Comparison of ENCODE assay signal across 8 cellular contexts in the genomic region with DNA sequence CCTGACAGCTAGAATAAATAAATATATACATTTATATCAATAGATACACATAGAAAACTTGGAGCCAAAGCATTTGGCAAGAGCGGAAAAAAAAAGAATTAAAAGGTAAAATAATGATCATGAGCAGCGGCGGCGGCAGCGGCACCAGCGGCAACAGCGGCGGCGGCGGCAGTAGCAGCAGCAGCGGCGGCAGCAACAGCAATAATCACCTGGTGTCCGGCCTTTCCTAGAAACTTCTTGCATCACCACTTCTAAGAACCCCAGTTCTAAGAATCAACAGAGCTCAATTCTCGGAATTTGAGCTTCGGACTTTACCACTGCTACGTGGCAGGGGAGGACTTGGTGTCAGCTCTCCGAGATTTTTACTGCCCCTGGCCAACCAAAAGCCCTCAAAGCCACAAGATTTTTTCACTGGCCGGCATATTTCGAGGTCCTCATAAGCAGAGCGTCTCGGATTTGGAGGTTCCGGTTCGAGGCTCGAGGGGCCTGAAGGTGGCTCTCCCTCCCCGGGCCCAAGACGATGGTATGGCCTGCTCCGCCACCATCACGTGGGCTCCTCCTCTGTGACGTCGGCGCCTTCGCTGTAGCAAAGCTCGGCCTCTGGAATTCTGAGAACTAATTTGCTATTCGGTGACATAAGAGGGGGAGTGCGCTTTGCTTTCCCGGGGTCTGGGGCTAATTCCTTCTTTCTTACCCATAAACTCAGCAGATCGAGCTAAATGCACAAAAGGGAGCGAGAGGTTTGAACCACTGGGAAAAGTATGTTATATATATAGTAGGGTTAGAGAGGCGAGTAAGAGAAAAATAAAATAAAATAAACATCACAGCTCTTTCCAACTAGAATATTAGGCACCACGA. TPM values are rescaled to one million over a fixed set of nuclear protein-coding genes. Genes with fewer than 3 reads are reported as not detected.
DNase-seq lines count a peak whose midpoint lies in the region; ATAC-seq and TF ChIP-seq lines count a peak whose summit lies in the region.

A gene (minus strand): TSS at position 268 of the 858 bp plus-strand sequence. CDS start 11,775 bp downstream, outside the sequence.

- H3K27ac Mint-ChIP-seq in activated CD4-positive, alpha-beta T cell treated with anti-CD3 and anti-CD28 coated beads, Interleukin-2, amount 10 ng/mL, durations not matched to agents 7 days and 5 days: peak within 1 kb of the TSS; percentile 100

- peaks cover 4% of the 10 kb centered on the region for H3K27me3 Mint-ChIP-seq in activated CD4-positive, alpha-beta T cell treated with anti-CD3 and anti-CD28 coated beads, Interleukin-2, amount 10 ng/mL, durations not matched to agents 7 days and 5 days

- H3K4me1 Mint-ChIP-seq in activated CD4-positive, alpha-beta T cell treated with anti-CD3 and anti-CD28 coated beads, Interleukin-2, amount 10 ng/mL, durations not matched to agents 7 days and 5 days: peaks cover 70% of the 10 kb centered on the region

- H3K27ac ChIP-seq in coronary artery (peak within 1 kb of the TSS; percentile 96 to 99), layer of hippocampus (ENCODE audit: low read depth, low read length) (peak within 1 kb of the TSS; percentile 100)

- CTCF ChIA-PET in activated CD4-positive, alpha-beta T cell treated with anti-CD3 and anti-CD28 coated beads, Interleukin-2, amount 10 ng/mL, durations not matched to agents 7 days and 5 days (lab: Charles Lee): interaction anchor here (0.6 to 5.3 kb wide), 20 partner anchors 11 to 1767 kb away, joined by 3 to 40 read pairs (median 3); no protein-coding TSS in a partner anchor

- DNase-seq in Ammon's horn (ENCODE audit: low spot score): peak; percentile 96
- peak; percentile 80 for DNase-seq in NCI-H748 (lab: John Stamatoyannopoulos, UW; ENCODE audit: unreplicated experiment)
- DNase-seq in activated CD4-positive, alpha-beta T cell treated with anti-CD3 and anti-CD28 coated beads, Interleukin-2, amount 10 ng/mL, durations not matched to agents 7 days and 5 days: peak; percentile 92
- DNase-seq in coronary artery (ENCODE audit: low spot score): peak; percentile 96
- peak; percentile 48 to 60 for DNase-seq in stimulated activated CD4-positive, alpha-beta T cell treated with anti-CD3 and anti-CD28 coated beads, Interleukin-1b, Interleukin-23, amount 100 ng/mL, for 1 hour (ENCODE audit: low read depth in 2 of 2)

- H3K4me3 ChIP-seq in coronary artery: peak within 1 kb of the TSS; percentile 84

- ATAC-seq in GM19372 (IDR thresholded peaks at IDR 0.05; ENCODE audit: low read depth, unreplicated experiment): peak; percentile 65
- peak; percentile 59 for ATAC-seq in HG03521 (IDR thresholded peaks at IDR 0.05; ENCODE audit: unreplicated experiment)

- peak within 1 kb of the TSS; percentile 97 for H3K4me3 Mint-ChIP-seq in activated CD4-positive, alpha-beta T cell treated with anti-CD3 and anti-CD28 coated beads, Interleukin-2, amount 10 ng/mL, durations not matched to agents 7 days and 5 days

- no peaks in the 10 kb centered on the region for H3K27me3 ChIP-seq in layer of hippocampus (ENCODE audit: control insufficient read depth, insufficient read depth, low read length)

- no peaks in the 10 kb centered on the region for H3K9me3 Mint-ChIP-seq in activated CD4-positive, alpha-beta T cell treated with anti-CD3 and anti-CD28 coated beads, Interleukin-2, amount 10 ng/mL, durations not matched to agents 7 days and 5 days

- H3K36me3 Mint-ChIP-seq in activated CD4-positive, alpha-beta T cell treated with anti-CD3 and anti-CD28 coated beads, Interleukin-2, amount 10 ng/mL, durations not matched to agents 7 days and 5 days (ENCODE audit: low read depth): peaks cover 11% of the 10 kb centered on the region

- POLR2A ChIA-PET in activated CD4-positive, alpha-beta T cell treated with anti-CD3 and anti-CD28 coated beads, Interleukin-2, amount 10 ng/mL, durations not matched to agents 7 days and 5 days (lab: Charles Lee): interaction anchor here (0.6 to 1.1 kb wide), 6 partner anchors 8 to 333 kb away, joined by 3 to 8 read pairs (median 4); no protein-coding TSS in a partner anchor

- no peak for TF ChIP-seq CTCF in coronary artery (IDR thresholded peaks at IDR 0.05)

RNA-seq across cellular contexts. Expression of the gene that starts here (rescaled TPM):
- total RNA-seq in activated CD4-positive, alpha-beta T cell treated with anti-CD3 and anti-CD28 coated beads, Interleukin-2, amount 10 ng/mL, durations not matched to agents 7 days and 5 days: 10 to 100 TPM; 12.0 to 12.7 TPM

Comparison
In these comparisons a context has a peak if more than half of its experiments do, and no peak if none do; other contexts are left out.
1. Peak in every context shown above with its lines: DNase-seq, ATAC-seq, H3K4me3 ChIP-seq and H3K27ac ChIP-seq.